ENCODE assay signal across 9 cellular contexts in the genomic region with DNA sequence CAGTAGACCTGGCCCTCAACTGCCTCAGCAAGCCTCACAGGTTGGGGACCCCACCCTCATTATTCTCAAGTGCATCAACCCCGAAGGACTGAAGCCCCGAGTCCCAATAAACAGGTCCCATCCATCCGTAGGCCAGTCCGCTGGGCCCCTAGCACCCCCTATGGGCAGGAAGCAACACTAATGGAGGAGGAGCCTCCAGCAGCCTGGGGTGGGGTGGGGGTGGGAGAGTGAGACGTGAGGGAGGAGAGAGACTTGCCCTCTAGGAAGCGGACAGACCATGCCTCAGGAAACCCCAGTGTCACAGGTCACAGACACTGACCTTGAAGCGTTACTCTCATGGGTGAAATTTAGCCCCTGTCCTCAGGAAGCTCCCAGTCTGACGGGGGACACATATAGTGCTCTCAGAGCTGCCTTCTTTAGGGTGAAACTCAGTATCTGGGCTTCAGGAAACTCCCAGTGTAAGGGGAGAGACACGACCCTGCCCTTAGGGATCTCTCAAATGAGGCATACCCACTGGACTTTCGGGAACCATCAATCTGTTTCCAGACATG.
DNase-seq lines count a peak whose midpoint lies in the region; ATAC-seq and TF ChIP-seq lines count a peak whose summit lies in the region.
"Had no signal": no experiment of that assay in that cellular context is flagged by ENCODE, and none has a peak within 500 bp of the region (broad histone marks: within the 10 kb centered on the region; RNA-seq: fewer than 3 reads in every experiment).

No MANE protein-coding gene starts in this region.

- no peak overlapping the region for H3K27ac ChIP-seq in hepatocyte
- no peak overlapping the region for H3K27ac ChIP-seq in gastroesophageal sphincter

- peak overlapping the region; percentile 96 for H3K4me2 ChIP-seq in hepatocyte

- ATAC-seq in T-helper 17 cell (no peak), gastroesophageal sphincter (no peak)

- H3K4me3 ChIP-seq in hepatocyte (no peak overlapping the region), gastroesophageal sphincter (no peak overlapping the region)

- peak; percentile 45 for TF ChIP-seq CTCF in hepatocyte (IDR thresholded peaks at IDR 0.05; ENCODE audit: poor library complexity)
- TF ChIP-seq CTCF in type B pancreatic cell (conservative IDR thresholded peaks at IDR 0.05) = peak; percentile 46
- TF ChIP-seq CTCF in gastroesophageal sphincter (IDR thresholded peaks at IDR 0.05) = peak in 1 of 4 experiments; percentile 17

- H3K4me3 Mint-ChIP-seq in T-helper 17 cell (peak overlapping the region; percentile 76), type B pancreatic cell (peak overlapping the region; percentile 73)

- H3K4me1 ChIP-seq in hepatocyte (ENCODE audit: insufficient read depth) (peaks cover 17% of the 10 kb centered on the region), gastroesophageal sphincter (peaks cover 0 to 57% (median 12%) of the 10 kb centered on the region in 3 donors)

- whole genome bisulfite sequencing in hepatocyte (ENCODE audit: low lambda C conversion rate, missing lambda C conversion rate) = 41% methylated on average over 10 of the region's 10 CpGs
- WGBS in gastroesophageal sphincter (ENCODE audit: low coverage in 1 of 2), 2 donors = 67 to 81% methylated on average over 3 of the region's 10 CpGs

- no peaks in the 10 kb centered on the region for H3K9me2 ChIP-seq in hepatocyte (replicated peaks; ENCODE audit: insufficient read depth)

- CTCF ChIA-PET in HEK293T (lab: Yijun Ruan, JAX) = interaction anchor here (0.6 to 2.4 kb wide), 8 partner anchors 9 to 255 kb away, joined by 3 to 5 read pairs (median 4); no protein-coding TSS in a partner anchor

- H3K9me3 ChIP-seq in T-helper 17 cell (ENCODE audit: control insufficient read depth, low read length, poor library complexity, severe bottlenecking) (no peaks in the 10 kb centered on the region), hepatocyte (ENCODE audit: low read depth) (no peaks in the 10 kb centered on the region), gastroesophageal sphincter (no peaks in the 10 kb centered on the region)

- H3K36me3 ChIP-seq in hepatocyte (replicated peaks; ENCODE audit: insufficient read depth, low read depth) (no peaks in the 10 kb centered on the region), gastroesophageal sphincter (no peaks in the 10 kb centered on the region)

- H3K27me3 ChIP-seq in hepatocyte (peaks cover 4% of the 10 kb centered on the region), gastroesophageal sphincter (peaks cover 16% of the 10 kb centered on the region)

- DNase-seq in NCI-H146 (lab: John Stamatoyannopoulos, UW) = peak; percentile 60
- no peak for DNase-seq in NCI-H146 treated with DMSO at 0.1 percent for 48 hours (lab: John Stamatoyannopoulos, UW; ENCODE audit: unreplicated experiment)
- peak; percentile 75 for DNase-seq in HEK293T (ENCODE audit: extremely low spot score)
- DNase-seq in T-helper 17 cell = no peak
- peak; percentile 52 for DNase-seq in hepatocyte (ENCODE audit: low spot score)
- DNase-seq in type B pancreatic cell (ENCODE audit: extremely low spot score, unreplicated experiment) = no peak
- no peak for DNase-seq in NCI-H2081 treated with DMSO at 0.1 percent for 48 hours (lab: John Stamatoyannopoulos, UW)

- no peaks in the 10 kb centered on the region for H3K79me2 ChIP-seq in hepatocyte

- H3K36me3 Mint-ChIP-seq in T-helper 17 cell (ENCODE audit: low read depth) (no peaks in the 10 kb centered on the region), type B pancreatic cell (no peaks in the 10 kb centered on the region)
- H3K36me3 Mint-ChIP-seq: activated naive CD4-positive, alpha-beta T cell treated with anti-CD3 and anti-CD28 coated beads, Interleukin-2, amount 50 U/mL, for 72 hours had no signal

- H2AFZ ChIP-seq in hepatocyte = no peak overlapping the region

- H3K27ac Mint-ChIP-seq in T-helper 17 cell (no peak overlapping the region), type B pancreatic cell (peak overlapping the region; percentile 26)

- no peak for TF ChIP-seq POLR2A in gastroesophageal sphincter (IDR thresholded peaks at IDR 0.05)

- H3K9me3 Mint-ChIP-seq in type B pancreatic cell = no peaks in the 10 kb centered on the region
- H3K9me3 Mint-ChIP-seq: activated naive CD4-positive, alpha-beta T cell treated with anti-CD3 and anti-CD28 coated beads, Interleukin-2, amount 50 U/mL, for 72 hours had no signal

- no peak for TF ChIP-seq EP300 in gastroesophageal sphincter (IDR thresholded peaks at IDR 0.05)

- POLR2A ChIA-PET in HEK293T (lab: Yijun Ruan, JAX) = interaction anchor here (0.8 kb wide), 1 partner anchor 69 kb away, joined by 3 read pairs; no protein-coding TSS in a partner anchor

- H3K4me1 Mint-ChIP-seq in T-helper 17 cell = peaks cover 8% of the 10 kb centered on the region
- H3K4me1 Mint-ChIP-seq in type B pancreatic cell (ENCODE audit: unreplicated experiment) = peaks cover 21% of the 10 kb centered on the region

- H3K27me3 Mint-ChIP-seq in T-helper 17 cell (peaks cover 51% of the 10 kb centered on the region), type B pancreatic cell (peaks cover 40% of the 10 kb centered on the region)

- no peaks in the 10 kb centered on the region for H4K20me1 ChIP-seq in hepatocyte (ENCODE audit: insufficient read depth, poor library complexity, severe bottlenecking)

TF ChIP-seq in HEK293T, 16 proteins besides CTCF, POLR2A, EP300 and RAD21:
- TF ChIP-seq TARDBP (IDR thresholded peaks at IDR 0.05) (no peak), BHLHE40 (IDR thresholded peaks at IDR 0.05; ENCODE audit: borderline replicate concordance) (no peak), FOXM1 (IDR thresholded peaks at IDR 0.05; ENCODE audit: borderline replicate concordance) (no peak), SUZ12 (IDR thresholded peaks at IDR 0.05) (no peak), LEF1 (IDR thresholded peaks at IDR 0.05; ENCODE audit: borderline replicate concordance) (no peak)
TF ChIP-seq in HEK293T: peak in this region for 0.

Comparison
In these comparisons a context has a peak if more than half of its experiments do, and no peak if none do; other contexts are left out.
1. DNase-seq: peak in NCI-H146 (single experiment), HEK293T (single experiment) and hepatocyte (single experiment); none in NCI-H146 treated with DMSO at 0.1 percent for 48 hours (single experiment), T-helper 17 cell (0 of 3), type B pancreatic cell (single experiment) and NCI-H2081 treated with DMSO at 0.1 percent for 48 hours (single experiment).